In the genomic region with DNA sequence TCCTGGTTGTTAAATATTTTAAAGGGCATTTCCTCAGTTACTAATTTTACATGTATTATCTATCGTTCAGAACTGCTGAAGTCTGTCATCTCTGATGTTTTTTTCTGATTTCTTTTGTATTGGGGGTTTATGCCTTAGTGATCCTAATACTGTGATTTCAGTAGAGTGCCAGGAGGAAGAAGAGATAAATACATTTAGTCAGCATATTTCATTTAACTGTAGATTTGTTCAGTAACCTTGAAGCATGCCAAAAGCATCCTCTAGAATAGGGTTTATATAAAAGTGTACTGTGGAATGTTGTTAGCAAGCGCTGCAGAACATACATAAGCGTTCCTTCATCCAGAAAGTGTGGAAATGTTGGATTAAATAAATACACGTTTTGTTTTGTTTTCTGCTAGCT, we compare ENCODE assay signal across 27 cellular contexts.
"Had no signal": no experiment of that assay in that cellular context is flagged by ENCODE, and none has a peak within 500 bp of the region (broad histone marks: within the 10 kb centered on the region; RNA-seq: fewer than 3 reads in every experiment).

No MANE protein-coding gene starts in this region.

- H3K4me1 ChIP-seq: suprapubic skin, testis, thyroid gland, tibial nerve, transverse colon, upper lobe of left lung, upper lobe of right lung, uterus, vagina had no signal

- FAIRE-seq: urothelium cell line had no signal

- H3K9me3 ChIP-seq: stomach, testis, thoracic aorta, thyroid gland, tibial artery, tibial nerve, transverse colon, upper lobe of left lung, upper lobe of right lung, uterus, vagina had no signal

- H3K27ac ChIP-seq: stomach, suprapubic skin, testis, thoracic aorta, thyroid gland, tibial artery, tibial nerve, transverse colon, upper lobe of left lung, upper lobe of right lung, uterus, vagina had no signal

- ATAC-seq: stimulated activated effector memory CD8-positive, alpha-beta T cell treated with anti-CD3 and anti-CD28 coated beads, Interleukin-12 subunit alpha, Interleukin-12 subunit beta, amount 100 ng/mL, for 72 hours; stimulated activated memory B cell treated with anti-CD40 and anti-IgM and Interleukin-4, amounts not matched to agents 10 μg/mL and 1 μg/mL and 100 μg/mL, for 72 hours; stimulated activated naive B cell treated with anti-CD40 and anti-IgM and Interleukin-4, amounts not matched to agents 10 μg/mL and 1 μg/mL and 100 μg/mL, for 72 hours; stimulated activated naive CD8-positive, alpha-beta T cell treated with anti-CD3 and anti-CD28 coated beads, Interleukin-15, amount 100 ng/mL, for 72 hours; stimulated activated naive CD8-positive, alpha-beta T cell treated with anti-CD3 and anti-CD28 coated beads, Interleukin-15, Interleukin-2, amounts not matched to agents 100 U/mL and 50 U/mL, for 24 hours; upper lobe of right lung had no signal

- H3K36me3 ChIP-seq: stomach, suprapubic skin, thoracic aorta, thyroid gland, tibial artery, tibial nerve, transverse colon, upper lobe of left lung, upper lobe of right lung, uterus, vagina had no signal

- DNase-seq: stimulated activated CD4-positive, alpha-beta T cell treated with anti-CD3 and anti-CD28 coated beads, Interleukin-2, amount 100 ng/mL, for 48 hours; stimulated activated CD4-positive, alpha-beta T cell treated with anti-CD3 and anti-CD28 coated beads, Interleukin-4, amount 100 ng/mL, for 1 hour; stimulated activated CD4-positive, alpha-beta T cell treated with anti-CD3 and anti-CD28 coated beads, Interleukin-4, amount 100 ng/mL, for 24 hours; stimulated activated CD4-positive, alpha-beta T cell treated with anti-CD3 and anti-CD28 coated beads, Interleukin-4, amount 100 ng/mL, for 4 hours; stimulated activated CD8-positive, alpha-beta memory T cell treated with anti-CD3 and anti-CD28 coated beads, Interleukin-4, amount 100 ng/mL, for 48 hours; stimulated activated naive B cell treated with anti-CD40 and anti-IgM and Interleukin-4, amounts not matched to agents 10 μg/mL and 1 μg/mL and 100 μg/mL, for 72 hours; stimulated activated naive CD4-positive, alpha-beta T cell; stimulated activated naive CD4-positive, alpha-beta T cell treated with Interleukin-2 at 50 U/mL for 16 hours; stimulated activated naive CD8-positive, alpha-beta T cell treated with anti-CD3 and anti-CD28 coated beads, Interleukin-15, amount 100 ng/mL, for 72 hours; stimulated activated naive CD8-positive, alpha-beta T cell treated with anti-CD3 and anti-CD28 coated beads, Interleukin-15, Interleukin-2, amounts not matched to agents 100 U/mL and 50 U/mL, for 24 hours; stomach; substantia nigra; testis; thyroid gland; tibial artery; transverse colon; trophoblast cell; upper lobe of left lung; upper lobe of right lung; uterus had no signal

- H3K27me3 ChIP-seq: stomach, suprapubic skin, testis, thyroid gland, tibial artery, tibial nerve, transverse colon, upper lobe of left lung, upper lobe of right lung, uterus, vagina had no signal

- H3K4me3 ChIP-seq: stomach, suprapubic skin, testis, thoracic aorta, thyroid gland, tibial artery, tibial nerve, transverse colon, upper lobe of left lung, upper lobe of right lung, uterus, vagina had no signal
